In the genomic region with DNA sequence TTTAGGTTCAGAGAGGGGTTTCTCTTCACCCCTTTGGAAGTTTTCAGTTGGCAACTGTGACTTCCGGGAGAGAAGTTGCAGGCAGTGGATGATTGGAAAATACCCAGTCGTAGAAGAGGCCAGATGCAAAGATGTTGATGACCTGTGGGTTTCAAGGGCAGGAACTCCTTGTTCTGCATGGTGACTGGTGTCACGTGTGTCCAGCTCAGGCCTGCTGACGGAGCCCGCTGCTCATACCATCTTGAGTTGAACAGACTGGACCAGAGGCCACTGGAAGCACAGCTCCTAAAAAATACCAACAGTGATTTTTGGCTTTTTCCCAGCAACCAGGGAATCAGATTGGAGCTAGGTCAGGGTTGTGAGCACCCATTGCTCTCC, we compare ENCODE assay signal across 8 cellular contexts.
DNase-seq lines count a peak whose midpoint lies in the region; ATAC-seq and TF ChIP-seq lines count a peak whose summit lies in the region.
"Had no signal": no experiment of that assay in that cellular context is flagged by ENCODE, and none has a peak within 500 bp of the region (broad histone marks: within the 10 kb centered on the region; RNA-seq: fewer than 3 reads in every experiment).

No MANE protein-coding gene starts in this region.

- H3K27me3 ChIP-seq in esophagus squamous epithelium: no peaks in the 10 kb centered on the region

- H3K9me3 ChIP-seq in esophagus squamous epithelium (no peaks in the 10 kb centered on the region), mucosa of descending colon (no peaks in the 10 kb centered on the region)

- CTCF ChIA-PET in RWPE1 (lab: Yijun Ruan, JAX): interaction anchor here (0.7 to 1.2 kb wide), 3 partner anchors 41 to 48 kb away, joined by 3 to 5 read pairs (median 4); no protein-coding TSS in a partner anchor

- WGBS in esophagus squamous epithelium, 2 donors: 37 to 39% methylated on average over 4 of the region's 5 CpGs
- 52% methylated on average over 5 of the region's 5 CpGs for WGBS in urinary bladder

- no peak for TF ChIP-seq POLR2A in esophagus squamous epithelium (IDR thresholded peaks at IDR 0.05)

- peak overlapping the region in 3 of 4 donors; percentile 10 to 46 (median 20) for H3K4me3 ChIP-seq in esophagus squamous epithelium
- H3K4me3 ChIP-seq in mucosa of descending colon: no peak overlapping the region
- H3K4me3 ChIP-seq in urinary bladder (ENCODE audit: low read depth, low read length): no peak overlapping the region

- no peak for DNase-seq in RWPE1 (ENCODE audit: low spot score)
- no peak for DNase-seq in esophagus squamous epithelium (lab: John Stamatoyannopoulos, UW)
- DNase-seq in mucosa of descending colon: peak in 1 of 3 donors; percentile 69
- DNase-seq in GM10266 (ENCODE audit: extremely low spot score): no peak

- H3K27ac ChIP-seq in RWPE1 (peak overlapping the region; percentile 97), esophagus squamous epithelium (peak overlapping the region; percentile 69 to 89 (median 85)), urinary bladder (ENCODE audit: low read depth) (peak overlapping the region; percentile 76)

- peak; percentile 30 for ATAC-seq in mucosa of descending colon
- no peak for ATAC-seq in GM21619 (IDR thresholded peaks at IDR 0.05; ENCODE audit: unreplicated experiment)
- no peak for ATAC-seq in GM18511 (IDR thresholded peaks at IDR 0.05; ENCODE audit: unreplicated experiment)
- ATAC-seq: activated T-helper 17 cell treated with anti-CD3 and anti-CD28 coated beads, Interleukin-2, amount 50 U/mL, for 72 hours had no signal

- intact Hi-C loops in esophagus squamous epithelium (cut with DNase I) (loop anchor here (10.0 kb wide), 1 partner anchor 239 kb away; no protein-coding TSS in a partner anchor), mucosa of descending colon (cut with DNase I, micrococcal nuclease) (no loop called here)

- no peak for TF ChIP-seq CTCF in RWPE1 (conservative IDR thresholded peaks at IDR 0.05; ENCODE audit: low read depth)
- TF ChIP-seq CTCF in esophagus squamous epithelium (IDR thresholded peaks at IDR 0.05): no peak
- TF ChIP-seq CTCF in mucosa of descending colon (IDR thresholded peaks at IDR 0.05): no peak
- no peak for TF ChIP-seq CTCF in GM10266 (IDR thresholded peaks at IDR 0.05; ENCODE audit: control insufficient read depth, insufficient read depth, low read depth, missing control alignments)

- H3K4me1 ChIP-seq in esophagus squamous epithelium (peaks cover 25 to 64% (median 41%) of the 10 kb centered on the region in 3 donors), mucosa of descending colon (ENCODE audit: low read depth) (peaks cover 22% of the 10 kb centered on the region), urinary bladder (ENCODE audit: insufficient read depth) (no peaks in the 10 kb centered on the region)

- H3K36me3 ChIP-seq in esophagus squamous epithelium (no peaks in the 10 kb centered on the region), mucosa of descending colon (ENCODE audit: low read depth) (no peaks in the 10 kb centered on the region), urinary bladder (ENCODE audit: insufficient read depth) (no peaks in the 10 kb centered on the region)

- POLR2A ChIA-PET in RWPE1 (lab: Yijun Ruan, JAX; ENCODE audit: low non-redundant PET): no interaction called here

Comparison
In these comparisons a context has a peak if more than half of its experiments do, and no peak if none do; other contexts are left out.
1. H3K4me3 ChIP-seq: peak in esophagus squamous epithelium (3 of 4); none in mucosa of descending colon (single experiment) and urinary bladder (single experiment).
2. Peak in every context shown above with its lines, with median percentiles within 50 percentile points of each other: H3K27ac ChIP-seq.